Comparison of ENCODE assay signal across 9 cellular contexts in the genomic region with DNA sequence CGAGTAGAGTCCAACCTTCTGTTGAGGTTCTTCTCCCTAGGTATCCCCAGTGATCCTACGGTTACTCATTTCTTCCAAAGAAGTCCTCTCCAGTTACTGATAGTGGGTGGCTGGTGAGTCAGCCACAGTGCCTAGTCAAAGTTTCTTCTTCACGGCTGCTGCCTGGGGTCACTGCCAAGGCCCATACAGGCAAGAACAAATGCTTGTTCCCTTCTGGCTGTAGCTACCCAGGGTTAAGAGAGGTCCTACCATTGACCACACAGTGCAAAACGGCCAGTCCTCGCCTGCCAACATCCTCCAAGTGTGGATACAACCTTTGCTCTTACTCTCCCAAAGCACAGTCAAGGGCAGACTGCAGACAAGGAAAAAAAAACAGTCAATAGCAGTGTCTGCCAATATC. TPM values are rescaled to one million over a fixed set of nuclear protein-coding genes. Genes with fewer than 3 reads are reported as not detected.
DNase-seq lines count a peak whose midpoint lies in the region; ATAC-seq, FAIRE-seq and TF ChIP-seq lines count a peak whose summit lies in the region.
"Had no signal": no experiment of that assay in that cellular context is flagged by ENCODE, and none has a peak within 500 bp of the region (broad histone marks: within the 10 kb centered on the region; RNA-seq: fewer than 3 reads in every experiment).

No MANE protein-coding gene starts in this region.

- no peak overlapping the region for H3K4me3 ChIP-seq in K562

- no peak for TF ChIP-seq RAD21 in K562 (CRISPR knock-in tag; conservative IDR thresholded peaks at IDR 0.05 in 1 of 2, IDR thresholded peaks at IDR 0.05 in 1 of 2)

- peak overlapping the region in 1 of 2 experiments; percentile 24; a peak in 1 of 4 replicates for H3K9ac ChIP-seq in K562 (ENCODE audit: insufficient read depth in 1 of 2, low read depth in 2 of 2, low read length in 2 of 2)

- H3K9me1 ChIP-seq in K562 (ENCODE audit: control insufficient read depth, insufficient read depth, low read length): no peaks in the 10 kb centered on the region

- ATAC-seq in activated CD4-positive, alpha-beta T cell treated with anti-CD3 and anti-CD28 coated beads for 36 hours: peak; percentile 17
- no peak for ATAC-seq in K562
- no peak for ATAC-seq in HG03159 (IDR thresholded peaks at IDR 0.05; ENCODE audit: unreplicated experiment)
- no peak for ATAC-seq in effector memory CD8-positive, alpha-beta T cell (replicated peaks)
- no peak for ATAC-seq in HG03139 (IDR thresholded peaks at IDR 0.05; ENCODE audit: unreplicated experiment)

- WGBS in K562 (ENCODE audit: insufficient coverage, low coverage, missing lambda C conversion rate): 41% methylated on average over 5 of the region's 5 CpGs

- in situ Hi-C loops in K562 (cut with MboI): no loop called here

- CTCF ChIA-PET in activated CD4-positive, alpha-beta T cell treated with anti-CD3 and anti-CD28 coated beads for 36 hours (lab: Charles Lee): interaction anchor here (0.9 to 2.9 kb wide), 7 partner anchors 13 to 419 kb away, joined by 4 to 13 read pairs (median 5); no protein-coding TSS in a partner anchor
- CTCF ChIA-PET in K562 (lab: Yijun Ruan, JAX; ENCODE audit: low intra/inter-chr PET ratio): interaction anchor here (2.2 kb wide), 1 partner anchor 418 kb away, joined by 7 read pairs; no protein-coding TSS in a partner anchor

- H3K4me1 Mint-ChIP-seq in activated CD4-positive, alpha-beta T cell treated with anti-CD3 and anti-CD28 coated beads for 36 hours: peaks cover 28% of the 10 kb centered on the region
- H3K4me1 Mint-ChIP-seq in effector memory CD8-positive, alpha-beta T cell (ENCODE audit: low read depth in 2 of 2): peaks cover 15 to 24% of the 10 kb centered on the region in 2 donors

- H3K9me3 ChIP-seq in K562 (replicated peaks; ENCODE audit: control insufficient read depth, insufficient read depth, low read depth, low read length): no peaks in the 10 kb centered on the region
- H3K9me3 ChIP-seq: BE2C had no signal

- BruUV-seq in K562 (replicated peaks; lab: Mats Ljungman, UMichigan): no TSS peak

- no peak for TF ChIP-seq CTCF in K562 (IDR thresholded peaks at IDR 0.05 in 2 of 3, conservative IDR thresholded peaks at IDR 0.05 in 1 of 3; ENCODE audit: insufficient read depth in 2 of 3, low read depth in 1 of 3, low read length in 3 of 3)

- no peak for FAIRE-seq in K562 (lab: Jason Lieb, UNC)

- no peaks in the 10 kb centered on the region for H4K20me1 ChIP-seq in K562 (replicated peaks; ENCODE audit: control insufficient read depth, insufficient read depth, low read length)

- POLR2A ChIA-PET in activated CD4-positive, alpha-beta T cell treated with anti-CD3 and anti-CD28 coated beads for 36 hours (lab: Charles Lee): interaction anchor here (0.6 kb wide), 1 partner anchor 468 kb away, joined by 5 read pairs; no protein-coding TSS in a partner anchor
- POLR2A ChIA-PET in K562 (lab: Yijun Ruan, JAX): interaction anchor here (0.6 to 0.8 kb wide), 2 partner anchors 17 to 29 kb away, joined by 3 read pairs; no protein-coding TSS in a partner anchor

- H3K36me3 Mint-ChIP-seq in activated CD4-positive, alpha-beta T cell treated with anti-CD3 and anti-CD28 coated beads for 36 hours (ENCODE audit: low read depth): peaks cover 2% of the 10 kb centered on the region
- peaks cover 15% of the 10 kb centered on the region for H3K36me3 Mint-ChIP-seq in effector memory CD8-positive, alpha-beta T cell (ENCODE audit: insufficient read depth)

- peak overlapping the region; percentile 42 for H3K4me2 ChIP-seq in K562 (ENCODE audit: insufficient read depth, low read length)

- intact Hi-C loops in activated CD4-positive, alpha-beta T cell treated with anti-CD3 and anti-CD28 coated beads for 36 hours (cut with DNase I, micrococcal nuclease): loop anchor here (5.0 to 10.0 kb wide), 9 partner anchors 55 to 1980 kb away; a partner anchor contains a TSS
- intact Hi-C loops in K562 (cut with micrococcal nuclease): no loop called here

- H3K27ac ChIP-seq in K562 (ENCODE audit: extremely low read depth, low read depth, low read length): no peak overlapping the region
- H3K27ac ChIP-seq in substantia nigra (ENCODE audit: low read depth, low read length, poor library complexity, severe bottlenecking): no peak overlapping the region

- TF ChIP-seq EP300 in K562 (IDR thresholded peaks at IDR 0.05; ENCODE audit: low read length): no peak

- no peaks in the 10 kb centered on the region for H3K36me3 ChIP-seq in K562 (ENCODE audit: control insufficient read depth, insufficient read depth, low read length)
- H3K36me3 ChIP-seq: BE2C had no signal

- peak overlapping the region; percentile 34 for H3K27ac Mint-ChIP-seq in activated CD4-positive, alpha-beta T cell treated with anti-CD3 and anti-CD28 coated beads for 36 hours
- H3K27ac Mint-ChIP-seq in effector memory CD8-positive, alpha-beta T cell: peak overlapping the region in 1 of 2 donors; percentile 71

- H3K27me3 Mint-ChIP-seq in activated CD4-positive, alpha-beta T cell treated with anti-CD3 and anti-CD28 coated beads for 36 hours: no peaks in the 10 kb centered on the region
- H3K27me3 Mint-ChIP-seq in effector memory CD8-positive, alpha-beta T cell: no peaks in the 10 kb centered on the region

- no peak for TF ChIP-seq POLR2A in K562 (conservative IDR thresholded peaks at IDR 0.05)

- H3K4me1 ChIP-seq in K562 (replicated peaks in 1 of 2; ENCODE audit: control insufficient read depth in 2 of 2, insufficient read depth in 2 of 2, low read length in 2 of 2): peaks cover 9 to 11% of the 10 kb centered on the region in 2 experiments; a peak in 3 of 5 replicates
- H3K4me1 ChIP-seq: BE2C had no signal

- peak; percentile 76 for DNase-seq in activated CD4-positive, alpha-beta T cell treated with anti-CD3 and anti-CD28 coated beads for 36 hours
- no peak for DNase-seq in activated CD4-positive, alpha-beta T cell treated with anti-CD3 and anti-CD28 coated beads for 1 hour
- DNase-seq in K562 (ENCODE audit: extremely low read depth in 1 of 4, low spot score in 3 of 4): peak in 2 of 4 experiments; percentile 57 to 72
- peak; percentile 79 to 88 for DNase-seq in lung microvascular endothelial cell (ENCODE audit: low read depth in 2 of 2)
- DNase-seq in substantia nigra (lab: John Stamatoyannopoulos, UW): peak in 33 of 49 donors; percentile 9 to 81 (median 40)
- DNase-seq in effector memory CD8-positive, alpha-beta T cell: no peak
- DNase-seq: BE2C had no signal

- no peaks in the 10 kb centered on the region for H3K9me3 Mint-ChIP-seq in activated CD4-positive, alpha-beta T cell treated with anti-CD3 and anti-CD28 coated beads for 36 hours (ENCODE audit: low read depth)
- no peaks in the 10 kb centered on the region for H3K9me3 Mint-ChIP-seq in effector memory CD8-positive, alpha-beta T cell

- H3K27me3 ChIP-seq in K562 (ENCODE audit: control insufficient read depth in 2 of 2, insufficient read depth in 2 of 2, low read length in 2 of 2): no peaks in the 10 kb centered on the region
- H3K27me3 ChIP-seq: BE2C had no signal

- no peak overlapping the region for H3K4me3 Mint-ChIP-seq in activated CD4-positive, alpha-beta T cell treated with anti-CD3 and anti-CD28 coated beads for 36 hours
- H3K4me3 Mint-ChIP-seq in effector memory CD8-positive, alpha-beta T cell: no peak overlapping the region

- peak overlapping the region; percentile 90 for H2AFZ ChIP-seq in K562 (ENCODE audit: low read depth, low read length)

- peaks cover 17% of the 10 kb centered on the region for H3K79me2 ChIP-seq in K562 (ENCODE audit: control insufficient read depth, insufficient read depth, low read length)

TF ChIP-seq in K562, 482 proteins besides CTCF, POLR2A, EP300 and RAD21 (continues in another document):
- TF ChIP-seq MCM2 (IDR thresholded peaks at IDR 0.05; ENCODE audit: low read depth) (no peak), XRCC3 (IDR thresholded peaks at IDR 0.05) (no peak), FOXA3 (CRISPR knock-in tag; conservative IDR thresholded peaks at IDR 0.05 in 1 of 2, IDR thresholded peaks at IDR 0.05 in 1 of 2) (no peak), CTBP1 (IDR thresholded peaks at IDR 0.05; ENCODE audit: borderline replicate concordance) (0 out of 2 replicates have a peak, but pooled peaks have one; percentile 13), NFATC3 (IDR thresholded peaks at IDR 0.05) (0 out of 2 replicates have a peak, but pooled peaks have one; percentile 45)
- TF ChIP-seq, protein P1, sequence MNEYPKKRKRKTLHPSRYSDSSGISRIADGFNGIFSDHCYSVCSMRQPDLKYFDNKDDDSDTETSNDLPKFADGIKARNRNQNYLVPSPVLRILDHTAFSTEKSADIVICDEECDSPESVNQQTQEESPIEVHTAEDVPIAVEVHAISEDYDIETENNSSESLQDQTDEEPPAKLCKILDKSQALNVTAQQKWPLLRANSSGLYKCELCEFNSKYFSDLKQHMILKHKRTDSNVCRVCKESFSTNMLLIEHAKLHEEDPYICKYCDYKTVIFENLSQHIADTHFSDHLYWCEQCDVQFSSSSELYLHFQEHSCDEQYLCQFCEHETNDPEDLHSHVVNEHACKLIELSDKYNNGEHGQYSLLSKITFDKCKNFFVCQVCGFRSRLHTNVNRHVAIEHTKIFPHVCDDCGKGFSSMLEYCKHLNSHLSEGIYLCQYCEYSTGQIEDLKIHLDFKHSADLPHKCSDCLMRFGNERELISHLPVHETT (CRISPR knock-in tag; conservative IDR thresholded peaks at IDR 0.05 in 1 of 2, IDR thresholded peaks at IDR 0.05 in 1 of 2): no peak

RNA-seq across cellular contexts. Expression of a gene that starts 2.9 kb away (rescaled TPM):
- 10 to 100 TPM; 32.4 to 38.0 TPM for total RNA-seq in activated CD4-positive, alpha-beta T cell treated with anti-CD3 and anti-CD28 coated beads for 36 hours
- total RNA-seq in K562 (2011; cell fraction: chromatin; rRNA removed; ENCODE audit: low replicate concordance): 56.0 and 99.3 TPM in 2 replicates
- 26.2 and 43.8 TPM in 2 replicates for total RNA-seq in K562 (2011; cell fraction: nucleolus; rRNA removed)
- 28.8 and 32.3 TPM in 2 replicates for total RNA-seq in K562 (2011; cell fraction: nucleoplasm; rRNA removed)
- total RNA-seq in K562 (2014; rRNA removed) (26.8 and 27.8 TPM in 2 replicates), K562 (2014; rRNA removed; fragmentation: Illumina TruSeq; extraction: Trizol) (27.3 and 29.2 TPM in 2 replicates), K562 (2015; rRNA removed; fragmentation: Illumina TruSeq; extraction: Trizol) (24.1 and 30.6 TPM in 2 replicates), K562 (2021) (30.0 and 30.8 TPM in 2 replicates), lung microvascular endothelial cell (22.7 and 26.2 TPM in 2 replicates)
- polyA plus RNA-seq in K562 (2011; rRNA removed) (26.6 and 32.8 TPM in 2 replicates), K562 (2014; fragmentation: Illumina TruSeq; extraction: Trizol) (17.8 and 20.6 TPM in 2 replicates), K562 (2014; fragmentation: Nextera tagmentation; extraction: Ambion mirVana) (1 to 10 TPM; 5.0 to 7.1 TPM), K562 (2014; rRNA removed) (12.4 and 20.3 TPM in 2 replicates)
- 6.4 and 9.3 TPM in 2 replicates for polyA plus RNA-seq in K562 (2011; cell fraction: cytosol; rRNA removed)
- 31.6 and 32.6 TPM in 2 replicates for polyA plus RNA-seq in K562 (2011; cell fraction: nucleus; rRNA removed)
- 8.3 and 15.8 TPM in 2 replicates for polyA plus RNA-seq in K562 (2012)
- polyA minus RNA-seq in K562 (2011; rRNA and poly(A)+ RNA removed): 61.8 and 68.8 TPM in 2 replicates
- 14.2 and 19.1 TPM in 2 replicates for polyA minus RNA-seq in K562 (2011; cell fraction: cytosol; rRNA and poly(A)+ RNA removed)
- polyA minus RNA-seq in K562 (2011; cell fraction: nucleus; rRNA and poly(A)+ RNA removed): 50.9 and 73.2 TPM in 2 replicates

Comparison
In these comparisons a context has a peak if more than half of its experiments do, and no peak if none do; other contexts are left out.
1. DNase-seq: peak in activated CD4-positive, alpha-beta T cell treated with anti-CD3 and anti-CD28 coated beads for 36 hours (single experiment), lung microvascular endothelial cell (2 of 2) and substantia nigra (33 of 49); none in activated CD4-positive, alpha-beta T cell treated with anti-CD3 and anti-CD28 coated beads for 1 hour (single experiment) and effector memory CD8-positive, alpha-beta T cell (0 of 3).